Comparison of ENCODE assay signal across 10 cellular contexts in the genomic region with DNA sequence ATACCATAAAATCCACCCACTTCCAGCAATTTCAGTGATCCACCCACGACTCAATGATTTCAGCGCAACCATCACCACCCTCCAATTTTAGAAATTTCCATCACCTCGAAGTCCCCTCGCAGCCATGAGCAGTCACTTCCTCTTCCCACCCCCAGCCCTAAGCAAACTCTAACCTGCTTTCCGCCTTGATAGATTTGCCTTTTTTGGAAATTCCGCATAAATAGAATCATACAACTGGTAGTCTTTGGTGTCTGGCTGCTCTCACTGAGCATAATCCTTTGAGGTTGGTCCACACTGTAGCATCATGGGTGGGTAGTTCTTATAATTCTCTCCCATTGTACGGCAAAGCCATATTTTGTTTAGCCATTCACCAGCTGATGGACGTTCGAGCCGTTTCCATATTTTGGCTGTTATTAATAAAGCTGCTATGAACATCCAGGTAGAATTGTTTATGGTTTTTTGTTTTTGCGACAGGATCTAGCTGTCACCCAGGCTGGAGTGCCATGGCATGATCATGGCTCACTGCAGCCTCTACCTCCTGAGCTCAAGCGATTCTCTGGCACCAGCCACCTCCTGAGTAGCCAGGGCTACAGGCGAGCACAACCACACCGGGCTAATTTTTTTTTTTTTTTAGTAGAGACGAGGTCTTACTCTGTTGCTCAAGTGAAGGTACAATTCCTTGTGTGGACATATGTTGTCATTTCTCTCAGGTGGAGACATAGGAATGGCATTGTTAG. TPM values are rescaled to one million over a fixed set of nuclear protein-coding genes. Genes with fewer than 3 reads are reported as not detected.
DNase-seq lines count a peak whose midpoint lies in the region; ATAC-seq, FAIRE-seq and TF ChIP-seq lines count a peak whose summit lies in the region.
"Had no signal": no experiment of that assay in that cellular context is flagged by ENCODE, and none has a peak within 500 bp of the region (broad histone marks: within the 10 kb centered on the region; RNA-seq: fewer than 3 reads in every experiment).

No MANE protein-coding gene starts in this region.

- no peak overlapping the region for H3K4me3 ChIP-seq in SK-N-SH (ENCODE audit: low read depth in 2 of 2, low read length in 1 of 2)
- H3K4me3 ChIP-seq in pancreas = no peak overlapping the region

- H3K4me2 ChIP-seq in SK-N-SH = no peak overlapping the region

- H3K27ac ChIP-seq in SK-N-SH (ENCODE audit: low read depth in 2 of 2, low read length in 1 of 2) (no peak overlapping the region), pancreas (no peak overlapping the region)

- H2AFZ ChIP-seq in SK-N-SH (ENCODE audit: low read depth) = no peak overlapping the region

- intact Hi-C loops in pancreas (cut with DNase I) = no loop called here

- H3K9me3 ChIP-seq in SK-N-SH (no peaks in the 10 kb centered on the region), pancreas (no peaks in the 10 kb centered on the region)

- H4K20me1 ChIP-seq in SK-N-SH (ENCODE audit: insufficient read depth) = no peaks in the 10 kb centered on the region

- ATAC-seq in GM21360 (IDR thresholded peaks at IDR 0.05; ENCODE audit: unreplicated experiment) (peak; percentile 44), HG03045 (IDR thresholded peaks at IDR 0.05; ENCODE audit: unreplicated experiment) (no peak), pancreas (no peak)
- ATAC-seq: HCT116 had no signal

- FAIRE-seq in pancreas (lab: Jason Lieb, UNC) = no peak

- DNase-seq in SK-N-SH (peak; percentile 28), astrocyte of the hippocampus (ENCODE audit: low read depth, low spot score) (peak; percentile 1), HK-2 (ENCODE audit: unreplicated experiment) (no peak), pancreas (no peak), NCI-H345 (lab: John Stamatoyannopoulos, UW) (no peak)
- peak; percentile 69 for DNase-seq in stimulated activated naive CD4-positive, alpha-beta T cell treated with Interleukin-2 at 50 U/mL for 16 hours (lab: John Stamatoyannopoulos, UW)

- no peaks in the 10 kb centered on the region for H3K79me2 ChIP-seq in SK-N-SH (ENCODE audit: insufficient read depth)

- TF ChIP-seq RAD21 in SK-N-SH (IDR thresholded peaks at IDR 0.05; ENCODE audit: low read length) = no peak

- H3K4me1 ChIP-seq in SK-N-SH (ENCODE audit: control insufficient read depth in 1 of 2, insufficient read depth in 2 of 2, low read depth in 1 of 2, low read length in 1 of 2) = no peaks in the 10 kb centered on the region; a peak in 1 of 4 replicates
- peaks cover 0 to 4% (median 0%) of the 10 kb centered on the region in 3 donors for H3K4me1 ChIP-seq in pancreas

- 30% methylated on average over 15 of the region's 15 CpGs for WGBS in SK-N-SH (ENCODE audit: low lambda C conversion rate)
- 76 to 77% methylated on average over 15 of the region's 15 CpGs for whole genome bisulfite sequencing in pancreas, 2 donors

- H3K36me3 ChIP-seq in SK-N-SH (replicated peaks in 1 of 2; ENCODE audit: control insufficient read depth in 1 of 2, insufficient read depth in 2 of 2, low read length in 1 of 2) = no peaks in the 10 kb centered on the region
- no peaks in the 10 kb centered on the region for H3K36me3 ChIP-seq in pancreas

- CTCF ChIA-PET in SK-N-SH (lab: Yijun Ruan, JAX) = interaction anchor here (1.4 kb wide), 1 partner anchor 47 kb away, joined by 4 read pairs; no protein-coding TSS in a partner anchor

- peaks cover 13% of the 10 kb centered on the region for H3F3A ChIP-seq in SK-N-SH (replicated peaks; ENCODE audit: insufficient read depth)

- H3K9ac ChIP-seq in SK-N-SH = no peak overlapping the region

- no peak for TF ChIP-seq EP300 in SK-N-SH (IDR thresholded peaks at IDR 0.05; ENCODE audit: borderline replicate concordance in 1 of 2, low read depth in 1 of 2, low read length in 1 of 2)

- no peaks in the 10 kb centered on the region; the same call in 1 of the 2 replicates for H3K27me3 ChIP-seq in SK-N-SH (ENCODE audit: insufficient read depth)
- no peaks in the 10 kb centered on the region for H3K27me3 ChIP-seq in pancreas

- TF ChIP-seq CTCF in SK-N-SH (IDR thresholded peaks at IDR 0.05) (no peak), pancreas (IDR thresholded peaks at IDR 0.05) (no peak)

- POLR2A ChIA-PET in SK-N-SH (lab: Yijun Ruan, JAX) = no interaction called here

- no peaks in the 10 kb centered on the region for H3K9me2 ChIP-seq in SK-N-SH

TF ChIP-seq in SK-N-SH, 30 proteins besides CTCF, POLR2A, EP300 and RAD21:
- no peak for TF ChIP-seq FOXJ3 (CRISPR knock-in tag; IDR thresholded peaks at IDR 0.05)
- no peak for TF ChIP-seq TCF12 (IDR thresholded peaks at IDR 0.05)
- TF ChIP-seq, protein P1, sequence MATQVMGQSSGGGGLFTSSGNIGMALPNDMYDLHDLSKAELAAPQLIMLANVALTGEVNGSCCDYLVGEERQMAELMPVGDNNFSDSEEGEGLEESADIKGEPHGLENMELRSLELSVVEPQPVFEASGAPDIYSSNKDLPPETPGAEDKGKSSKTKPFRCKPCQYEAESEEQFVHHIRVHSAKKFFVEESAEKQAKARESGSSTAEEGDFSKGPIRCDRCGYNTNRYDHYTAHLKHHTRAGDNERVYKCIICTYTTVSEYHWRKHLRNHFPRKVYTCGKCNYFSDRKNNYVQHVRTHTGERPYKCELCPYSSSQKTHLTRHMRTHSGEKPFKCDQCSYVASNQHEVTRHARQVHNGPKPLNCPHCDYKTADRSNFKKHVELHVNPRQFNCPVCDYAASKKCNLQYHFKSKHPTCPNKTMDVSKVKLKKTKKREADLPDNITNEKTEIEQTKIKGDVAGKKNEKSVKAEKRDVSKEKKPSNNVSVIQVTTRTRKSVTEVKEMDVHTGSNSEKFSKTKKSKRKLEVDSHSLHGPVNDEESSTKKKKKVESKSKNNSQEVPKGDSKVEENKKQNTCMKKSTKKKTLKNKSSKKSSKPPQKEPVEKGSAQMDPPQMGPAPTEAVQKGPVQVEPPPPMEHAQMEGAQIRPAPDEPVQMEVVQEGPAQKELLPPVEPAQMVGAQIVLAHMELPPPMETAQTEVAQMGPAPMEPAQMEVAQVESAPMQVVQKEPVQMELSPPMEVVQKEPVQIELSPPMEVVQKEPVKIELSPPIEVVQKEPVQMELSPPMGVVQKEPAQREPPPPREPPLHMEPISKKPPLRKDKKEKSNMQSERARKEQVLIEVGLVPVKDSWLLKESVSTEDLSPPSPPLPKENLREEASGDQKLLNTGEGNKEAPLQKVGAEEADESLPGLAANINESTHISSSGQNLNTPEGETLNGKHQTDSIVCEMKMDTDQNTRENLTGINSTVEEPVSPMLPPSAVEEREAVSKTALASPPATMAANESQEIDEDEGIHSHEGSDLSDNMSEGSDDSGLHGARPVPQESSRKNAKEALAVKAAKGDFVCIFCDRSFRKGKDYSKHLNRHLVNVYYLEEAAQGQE (IDR thresholded peaks at IDR 0.05; ENCODE audit: low read depth, low read length) = no peak
- TF ChIP-seq, protein P2, sequence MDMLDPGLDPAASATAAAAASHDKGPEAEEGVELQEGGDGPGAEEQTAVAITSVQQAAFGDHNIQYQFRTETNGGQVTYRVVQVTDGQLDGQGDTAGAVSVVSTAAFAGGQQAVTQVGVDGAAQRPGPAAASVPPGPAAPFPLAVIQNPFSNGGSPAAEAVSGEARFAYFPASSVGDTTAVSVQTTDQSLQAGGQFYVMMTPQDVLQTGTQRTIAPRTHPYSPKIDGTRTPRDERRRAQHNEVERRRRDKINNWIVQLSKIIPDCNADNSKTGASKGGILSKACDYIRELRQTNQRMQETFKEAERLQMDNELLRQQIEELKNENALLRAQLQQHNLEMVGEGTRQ (IDR thresholded peaks at IDR 0.05; ENCODE audit: borderline replicate concordance, low read depth, low read length) = no peak
- no peak for TF ChIP-seq EZH2phosphoT487 (IDR thresholded peaks at IDR 0.05; ENCODE audit: borderline replicate concordance, low read depth)
- no peak for TF ChIP-seq FOSL2 (IDR thresholded peaks at IDR 0.05; ENCODE audit: borderline replicate concordance, low read depth)
- no peak for TF ChIP-seq GATA2 (CRISPR knock-in tag; IDR thresholded peaks at IDR 0.05)
- TF ChIP-seq SMC3 (IDR thresholded peaks at IDR 0.05; ENCODE audit: low read depth, low read length) = no peak

RNA-seq across cellular contexts. Expression of a gene that starts 16.0 kb away (rescaled TPM):
- polyA plus RNA-seq in SK-N-SH (2012; rRNA removed) (9.9 and 15.3 TPM in 2 replicates), pancreas (10 to 100 TPM; 55.3 to 82.7 TPM)
- 6.3 and 10.1 TPM in 2 replicates for polyA plus RNA-seq in SK-N-SH (2012; cell fraction: cytosol; rRNA removed)
- polyA plus RNA-seq in SK-N-SH (2012; cell fraction: nucleus; rRNA removed) = 22.4 and 23.7 TPM in 2 replicates
- 10 to 100 TPM; 25.8 to 90.1 (median 33.1) TPM for total RNA-seq in pancreas

RNA-seq across cellular contexts. Expression of a gene that starts 36.0 kb away (rescaled TPM):
- polyA plus RNA-seq in SK-N-SH (2012; rRNA removed) = not detected in 2 replicates
- polyA plus RNA-seq in SK-N-SH (2012; cell fraction: cytosol; rRNA removed) = not detected in 2 replicates
- 0.01 TPM in 1 of 2 replicates, not detected in the other for polyA plus RNA-seq in SK-N-SH (2012; cell fraction: nucleus; rRNA removed)
- not detected for total RNA-seq in pancreas
- polyA plus RNA-seq in pancreas = not detected
- total RNA-seq: skeletal muscle tissue had no signal

RNA-seq across cellular contexts. Expression of a gene that starts 58.2 kb away (rescaled TPM):
- polyA plus RNA-seq in SK-N-SH (2012; rRNA removed) = 92.5 and 113 TPM in 2 replicates
- polyA plus RNA-seq in SK-N-SH (2012; cell fraction: cytosol; rRNA removed) = 66.3 and 80.8 TPM in 2 replicates
- polyA plus RNA-seq in SK-N-SH (2012; cell fraction: nucleus; rRNA removed) = 104 and 142 TPM in 2 replicates
- total RNA-seq in pancreas = 10 to 100 TPM; 37.2 to 61.9 (median 54.1) TPM
- 10 to 100 TPM; 51.1 to 56.4 TPM for polyA plus RNA-seq in pancreas

RNA-seq across cellular contexts. Expression of a gene that starts 58.4 kb away (rescaled TPM):
- polyA plus RNA-seq in SK-N-SH (2012; rRNA removed) (7.5 and 9.9 TPM in 2 replicates), pancreas (1 to 10 TPM; 7.1 to 8.6 TPM)
- 6.0 and 8.3 TPM in 2 replicates for polyA plus RNA-seq in SK-N-SH (2012; cell fraction: cytosol; rRNA removed)
- 23.2 and 25.7 TPM in 2 replicates for polyA plus RNA-seq in SK-N-SH (2012; cell fraction: nucleus; rRNA removed)
- total RNA-seq in pancreas = 10 to 100 TPM in 4 of 6 donors, 1 to 10 TPM in 2; 7.4 to 13.1 (median 12.1) TPM

Comparison
In these comparisons a context has a peak if more than half of its experiments do, and no peak if none do; other contexts are left out.
1. DNase-seq: peak in SK-N-SH (single experiment), astrocyte of the hippocampus (single experiment) and stimulated activated naive CD4-positive, alpha-beta T cell treated with Interleukin-2 at 50 U/mL for 16 hours (single experiment); none in HK-2 (single experiment), pancreas (0 of 6) and NCI-H345 (single experiment).